8 cellular contexts compared by ENCODE assay signal in genomic region chrX:74293343-74293946, GRCh38. TPM values are rescaled to one million over a fixed set of nuclear protein-coding genes. Genes with fewer than 3 reads are reported as not detected.
DNase-seq lines count a peak whose midpoint lies in the region; ATAC-seq and TF ChIP-seq lines count a peak whose summit lies in the region.

No MANE protein-coding gene starts in this region.

- peak overlapping the region; percentile 80 for H3K9ac ChIP-seq in HCT116 (ENCODE audit: low read length)
- peak overlapping the region; percentile 79 to 90 (median 82) for H3K9ac ChIP-seq in skeletal muscle tissue (ENCODE audit: low read depth in 1 of 3, low read length in 3 of 3)

- TF ChIP-seq CTCF in Caco-2 (IDR thresholded peaks at IDR 0.05; ENCODE audit: insufficient read depth in 1 of 2, low read depth in 1 of 2, low read length in 1 of 2, severe bottlenecking in 1 of 2, unreplicated experiment in 1 of 2) (no peak), HCT116 (IDR thresholded peaks at IDR 0.05 in 2 of 3, conservative IDR thresholded peaks at IDR 0.05 in 1 of 3; ENCODE audit: borderline replicate concordance in 1 of 3, insufficient read depth in 1 of 3, low read depth in 2 of 3, low read length in 2 of 3) (no peak), WERI-Rb-1 (IDR thresholded peaks at IDR 0.05; ENCODE audit: low read depth, low read length) (no peak), breast epithelium (IDR thresholded peaks at IDR 0.05) (no peak)

- TF ChIP-seq POLR2A in HCT116 (IDR thresholded peaks at IDR 0.05; ENCODE audit: borderline replicate concordance, extremely low read depth, insufficient read depth, insufficient read length) (peak; percentile 66), breast epithelium (IDR thresholded peaks at IDR 0.05) (no peak)

- H3K9me3 ChIP-seq in Caco-2, result no peaks in the 10 kb centered on the region
- H3K9me3 ChIP-seq in HCT116 (ENCODE audit: control insufficient read depth in 1 of 2, insufficient read depth in 1 of 2, low read depth in 1 of 2, low read length in 2 of 2), result no peaks in the 10 kb centered on the region
- no peaks in the 10 kb centered on the region for H3K9me3 ChIP-seq in WERI-Rb-1 (ENCODE audit: severe bottlenecking)
- H3K9me3 ChIP-seq in breast epithelium, result no peaks in the 10 kb centered on the region
- H3K9me3 ChIP-seq in skeletal muscle tissue (ENCODE audit: control insufficient read depth in 3 of 3, low read length in 3 of 3), result no peaks in the 10 kb centered on the region

- H2AFZ ChIP-seq in HCT116 (ENCODE audit: low read depth, low read length, poor library complexity, severe bottlenecking), result peak overlapping the region; percentile 45

- DNase-seq in Caco-2, result peak; percentile 65 to 75
- DNase-seq in HCT116 (ENCODE audit: low read depth, low spot score), result peak; percentile 57
- peak; percentile 69 for DNase-seq in NCI-H2171 treated with DMSO at 0.1 percent for 48 hours (lab: John Stamatoyannopoulos, UW)
- DNase-seq in WERI-Rb-1, result peak; percentile 73
- peak; percentile 57 to 65 for DNase-seq in breast epithelium (ENCODE audit: low spot score in 2 of 2)
- peak; percentile 73 for DNase-seq in iPS-NIHi7 (ENCODE audit: extremely low spot score)

- CTCF ChIA-PET in Caco-2 (lab: Charles Lee) (no interaction called here), HCT116 (lab: Charles Lee) (interaction anchor here (0.9 kb wide), 1 partner anchor 12 kb away, joined by 3 read pairs; no protein-coding TSS in a partner anchor)

- H3K27me3 ChIP-seq in Caco-2 (replicated peaks; ENCODE audit: control insufficient read depth, insufficient read depth, low read length), result no peaks in the 10 kb centered on the region
- H3K27me3 ChIP-seq in HCT116 (ENCODE audit: insufficient read depth, low read length), result no peaks in the 10 kb centered on the region
- peaks cover 15% of the 10 kb centered on the region for H3K27me3 ChIP-seq in WERI-Rb-1 (ENCODE audit: insufficient read depth, low read depth, severe bottlenecking)
- peaks cover 0 to 15% of the 10 kb centered on the region in 2 donors for H3K27me3 ChIP-seq in breast epithelium
- no peaks in the 10 kb centered on the region for H3K27me3 ChIP-seq in skeletal muscle tissue (ENCODE audit: control insufficient read depth in 3 of 3, insufficient read depth in 3 of 3, low read length in 3 of 3)

- no peaks in the 10 kb centered on the region for H3K9me2 ChIP-seq in HCT116 (ENCODE audit: insufficient read depth)

- H3K27ac ChIP-seq in HCT116 (ENCODE audit: low read depth, low read length) (peak overlapping the region; percentile 86), WERI-Rb-1 (0 out of 2 replicates have a peak overlapping the region, but pooled peaks have one; percentile 43), breast epithelium (peak overlapping the region; percentile 90 to 94), skeletal muscle tissue (ENCODE audit: low read depth, low read length) (peak overlapping the region; percentile 85)

- peak overlapping the region; percentile 90 for H3K4me2 ChIP-seq in HCT116 (ENCODE audit: low read length)

- peak overlapping the region; percentile 77 for H3K4me3 Mint-ChIP-seq in Caco-2 (ENCODE audit: unreplicated experiment)

- peak overlapping the region; percentile 83 for H3K27ac Mint-ChIP-seq in Caco-2 (ENCODE audit: unreplicated experiment)

- no TSS peak for BruUV-seq in Caco-2 (replicated peaks; lab: Mats Ljungman, UMichigan)
- BruUV-seq in HCT116 (replicated peaks; lab: Mats Ljungman, UMichigan), result no TSS peak

- no peaks in the 10 kb centered on the region for H3K9me3 Mint-ChIP-seq in Caco-2 (ENCODE audit: unreplicated experiment)

- no peaks in the 10 kb centered on the region for H4K20me1 ChIP-seq in HCT116 (ENCODE audit: insufficient read depth)

- ATAC-seq in HCT116 (peak; percentile 60), HG02623 (IDR thresholded peaks at IDR 0.05; ENCODE audit: unreplicated experiment) (no peak)

- H3K4me1 ChIP-seq in Caco-2 (no peaks in the 10 kb centered on the region; the same call in 1 of the 2 replicates), HCT116 (ENCODE audit: control insufficient read depth in 1 of 2, insufficient read depth in 2 of 2, low read length in 2 of 2) (peaks cover 0 to 10% of the 10 kb centered on the region in 2 experiments; a peak in 2 of 4 replicates), breast epithelium (no peaks in the 10 kb centered on the region), skeletal muscle tissue (ENCODE audit: control insufficient read depth in 3 of 3, insufficient read depth in 3 of 3, low read length in 3 of 3) (peaks cover 0 to 2% (median 0%) of the 10 kb centered on the region in 3 donors)

- H3K4me1 Mint-ChIP-seq in Caco-2 (ENCODE audit: low read depth, unreplicated experiment), result no peaks in the 10 kb centered on the region

- intact Hi-C loops in Caco-2 (cut with micrococcal nuclease; ENCODE audit: unreplicated experiment) (no loop called here), HCT116 (cut with micrococcal nuclease) (loop anchor here (5.0 kb wide), 1 partner anchor 46 kb away; no protein-coding TSS in a partner anchor), breast epithelium (cut with DNase I; ENCODE audit: low total_unique reads) (no loop called here)

- H3K36me3 ChIP-seq in Caco-2 (ENCODE audit: control insufficient read depth, insufficient read depth, low read length), result no peaks in the 10 kb centered on the region
- H3K36me3 ChIP-seq in HCT116 (ENCODE audit: control insufficient read depth in 1 of 2, insufficient read depth in 2 of 2, low read length in 2 of 2), result peaks cover 0 to 7% of the 10 kb centered on the region in 2 experiments; a peak in 1 of 4 replicates
- H3K36me3 ChIP-seq in WERI-Rb-1, result no peaks in the 10 kb centered on the region
- H3K36me3 ChIP-seq in breast epithelium, result no peaks in the 10 kb centered on the region
- no peaks in the 10 kb centered on the region for H3K36me3 ChIP-seq in skeletal muscle tissue (ENCODE audit: control insufficient read depth in 3 of 3, insufficient read depth in 3 of 3, low read length in 3 of 3)

- no peak for TF ChIP-seq RAD21 in HCT116 (IDR thresholded peaks at IDR 0.05; ENCODE audit: low read depth)

- H3K27me3 Mint-ChIP-seq in Caco-2 (ENCODE audit: insufficient read depth, unreplicated experiment), result no peaks in the 10 kb centered on the region

- H3K36me3 Mint-ChIP-seq in Caco-2 (ENCODE audit: insufficient read depth, unreplicated experiment), result peaks cover 23% of the 10 kb centered on the region

- peak overlapping the region; percentile 78 for H3K4me3 ChIP-seq in Caco-2 (ENCODE audit: low read depth, low read length)
- peak overlapping the region; percentile 65 to 77 for H3K4me3 ChIP-seq in HCT116 (replicated peaks in 1 of 2; ENCODE audit: low read depth in 1 of 2, low read length in 2 of 2)
- peak overlapping the region; percentile 51 for H3K4me3 ChIP-seq in WERI-Rb-1 (ENCODE audit: low read depth, low read length)
- H3K4me3 ChIP-seq in breast epithelium, result peak overlapping the region; percentile 56 to 71 (median 60)
- peak overlapping the region; percentile 73 to 95 (median 90) for H3K4me3 ChIP-seq in skeletal muscle tissue (ENCODE audit: low read length in 3 of 3)

- H3K79me2 ChIP-seq in HCT116 (ENCODE audit: insufficient read depth, low read length), result peaks cover 37% of the 10 kb centered on the region

- RAD21 ChIA-PET in HCT116 (lab: Charles Lee; ENCODE audit: low non-redundant PET in 1 of 2, low total read pairs in 2 of 2, uncharacterized antibody in 2 of 2, unreplicated experiment in 2 of 2), result no interaction called here

- POLR2A ChIA-PET in Caco-2 (lab: Charles Lee) (no interaction called here), HCT116 (lab: Charles Lee) (no interaction called here)

TF ChIP-seq in HCT116, 20 proteins besides CTCF, POLR2A, EP300 and RAD21:
- TF ChIP-seq POLR2AphosphoS5 (IDR thresholded peaks at IDR 0.05; ENCODE audit: low read depth, low read length) (peak; percentile 79), ZFX (IDR thresholded peaks at IDR 0.05) (no peak)

RNA-seq across cellular contexts. Expression of gene ZCCHC13, which starts 10.5 kb away (rescaled TPM):
- not detected in 2 replicates for total RNA-seq in Caco-2 (2022)
- total RNA-seq in HCT116 (2021; ENCODE audit: unreplicated experiment), result not detected
- not detected in 2 replicates for polyA plus RNA-seq in HCT116 (2012)
- total RNA-seq in breast epithelium, result not detected
- not detected for total RNA-seq in skeletal muscle tissue
